ENCODE assay signal across 1 cellular context in genomic region chrX:132331000-132331399, GRCh38.
TF ChIP-seq lines count a peak whose summit lies in the region.

No MANE protein-coding gene starts in this region.

TF ChIP-seq in HepG2, 621 proteins besides CTCF, POLR2A, EP300 and RAD21 (continued from another document and continues in another):
- TF ChIP-seq, protein P1, sequence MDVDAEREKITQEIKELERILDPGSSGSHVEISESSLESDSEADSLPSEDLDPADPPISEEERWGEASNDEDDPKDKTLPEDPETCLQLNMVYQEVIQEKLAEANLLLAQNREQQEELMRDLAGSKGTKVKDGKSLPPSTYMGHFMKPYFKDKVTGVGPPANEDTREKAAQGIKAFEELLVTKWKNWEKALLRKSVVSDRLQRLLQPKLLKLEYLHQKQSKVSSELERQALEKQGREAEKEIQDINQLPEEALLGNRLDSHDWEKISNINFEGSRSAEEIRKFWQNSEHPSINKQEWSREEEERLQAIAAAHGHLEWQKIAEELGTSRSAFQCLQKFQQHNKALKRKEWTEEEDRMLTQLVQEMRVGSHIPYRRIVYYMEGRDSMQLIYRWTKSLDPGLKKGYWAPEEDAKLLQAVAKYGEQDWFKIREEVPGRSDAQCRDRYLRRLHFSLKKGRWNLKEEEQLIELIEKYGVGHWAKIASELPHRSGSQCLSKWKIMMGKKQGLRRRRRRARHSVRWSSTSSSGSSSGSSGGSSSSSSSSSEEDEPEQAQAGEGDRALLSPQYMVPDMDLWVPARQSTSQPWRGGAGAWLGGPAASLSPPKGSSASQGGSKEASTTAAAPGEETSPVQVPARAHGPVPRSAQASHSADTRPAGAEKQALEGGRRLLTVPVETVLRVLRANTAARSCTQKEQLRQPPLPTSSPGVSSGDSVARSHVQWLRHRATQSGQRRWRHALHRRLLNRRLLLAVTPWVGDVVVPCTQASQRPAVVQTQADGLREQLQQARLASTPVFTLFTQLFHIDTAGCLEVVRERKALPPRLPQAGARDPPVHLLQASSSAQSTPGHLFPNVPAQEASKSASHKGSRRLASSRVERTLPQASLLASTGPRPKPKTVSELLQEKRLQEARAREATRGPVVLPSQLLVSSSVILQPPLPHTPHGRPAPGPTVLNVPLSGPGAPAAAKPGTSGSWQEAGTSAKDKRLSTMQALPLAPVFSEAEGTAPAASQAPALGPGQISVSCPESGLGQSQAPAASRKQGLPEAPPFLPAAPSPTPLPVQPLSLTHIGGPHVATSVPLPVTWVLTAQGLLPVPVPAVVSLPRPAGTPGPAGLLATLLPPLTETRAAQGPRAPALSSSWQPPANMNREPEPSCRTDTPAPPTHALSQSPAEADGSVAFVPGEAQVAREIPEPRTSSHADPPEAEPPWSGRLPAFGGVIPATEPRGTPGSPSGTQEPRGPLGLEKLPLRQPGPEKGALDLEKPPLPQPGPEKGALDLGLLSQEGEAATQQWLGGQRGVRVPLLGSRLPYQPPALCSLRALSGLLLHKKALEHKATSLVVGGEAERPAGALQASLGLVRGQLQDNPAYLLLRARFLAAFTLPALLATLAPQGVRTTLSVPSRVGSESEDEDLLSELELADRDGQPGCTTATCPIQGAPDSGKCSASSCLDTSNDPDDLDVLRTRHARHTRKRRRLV (CRISPR knock-in tag; IDR thresholded peaks at IDR 0.05), result no peak
- no peak for TF ChIP-seq ZBTB49 (CRISPR knock-in tag; IDR thresholded peaks at IDR 0.05; ENCODE audit: borderline replicate concordance)
- peak; percentile 79 for TF ChIP-seq HHEX (CRISPR knock-in tag; IDR thresholded peaks at IDR 0.05)
- TF ChIP-seq PHF20 (CRISPR knock-in tag; IDR thresholded peaks at IDR 0.05), result no peak
- TF ChIP-seq, protein P2, sequence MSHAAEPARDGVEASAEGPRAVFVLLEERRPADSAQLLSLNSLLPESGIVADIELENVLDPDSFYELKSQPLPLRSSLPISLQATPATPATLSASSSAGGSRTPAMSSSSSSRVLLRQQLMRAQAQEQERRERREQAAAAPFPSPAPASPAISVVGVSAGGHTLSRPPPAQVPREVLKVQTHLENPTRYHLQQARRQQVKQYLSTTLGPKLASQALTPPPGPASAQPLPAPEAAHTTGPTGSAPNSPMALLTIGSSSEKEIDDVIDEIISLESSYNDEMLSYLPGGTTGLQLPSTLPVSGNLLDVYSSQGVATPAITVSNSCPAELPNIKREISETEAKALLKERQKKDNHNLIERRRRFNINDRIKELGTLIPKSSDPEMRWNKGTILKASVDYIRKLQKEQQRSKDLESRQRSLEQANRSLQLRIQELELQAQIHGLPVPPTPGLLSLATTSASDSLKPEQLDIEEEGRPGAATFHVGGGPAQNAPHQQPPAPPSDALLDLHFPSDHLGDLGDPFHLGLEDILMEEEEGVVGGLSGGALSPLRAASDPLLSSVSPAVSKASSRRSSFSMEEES (CRISPR knock-in tag; IDR thresholded peaks at IDR 0.05), result 0 out of 2 replicates have a peak, but pooled peaks have one; percentile 47
- peak; percentile 98 for TF ChIP-seq MBD4 (IDR thresholded peaks at IDR 0.05; ENCODE audit: borderline replicate concordance, low read length)
- TF ChIP-seq ZNF564 (CRISPR knock-in tag; IDR thresholded peaks at IDR 0.05), result no peak
- peak; percentile 44; the same call in 1 of the 2 replicates for TF ChIP-seq SP5 (CRISPR knock-in tag; IDR thresholded peaks at IDR 0.05; ENCODE audit: borderline replicate concordance, low read depth)
- TF ChIP-seq ZNF501 (CRISPR knock-in tag; IDR thresholded peaks at IDR 0.05), result no peak
- TF ChIP-seq JUN (CRISPR knock-in tag; IDR thresholded peaks at IDR 0.05), result 0 out of 2 replicates have a peak, but pooled peaks have one; percentile 36
- TF ChIP-seq, protein P3, sequence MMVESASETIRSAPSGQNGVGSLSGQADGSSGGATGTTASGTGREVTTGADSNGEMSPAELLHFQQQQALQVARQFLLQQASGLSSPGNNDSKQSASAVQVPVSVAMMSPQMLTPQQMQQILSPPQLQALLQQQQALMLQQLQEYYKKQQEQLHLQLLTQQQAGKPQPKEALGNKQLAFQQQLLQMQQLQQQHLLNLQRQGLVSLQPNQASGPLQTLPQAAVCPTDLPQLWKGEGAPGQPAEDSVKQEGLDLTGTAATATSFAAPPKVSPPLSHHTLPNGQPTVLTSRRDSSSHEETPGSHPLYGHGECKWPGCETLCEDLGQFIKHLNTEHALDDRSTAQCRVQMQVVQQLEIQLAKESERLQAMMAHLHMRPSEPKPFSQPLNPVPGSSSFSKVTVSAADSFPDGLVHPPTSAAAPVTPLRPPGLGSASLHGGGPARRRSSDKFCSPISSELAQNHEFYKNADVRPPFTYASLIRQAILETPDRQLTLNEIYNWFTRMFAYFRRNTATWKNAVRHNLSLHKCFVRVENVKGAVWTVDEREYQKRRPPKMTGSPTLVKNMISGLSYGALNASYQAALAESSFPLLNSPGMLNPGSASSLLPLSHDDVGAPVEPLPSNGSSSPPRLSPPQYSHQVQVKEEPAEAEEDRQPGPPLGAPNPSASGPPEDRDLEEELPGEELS (CRISPR knock-in tag; IDR thresholded peaks at IDR 0.05), result peak; percentile 93; the same call in 1 of the 2 replicates
- peak; percentile 59 for TF ChIP-seq GFI1 (CRISPR knock-in tag; IDR thresholded peaks at IDR 0.05; ENCODE audit: borderline replicate concordance)
- TF ChIP-seq RXRB (CRISPR knock-in tag; IDR thresholded peaks at IDR 0.05; ENCODE audit: borderline replicate concordance), result peak; percentile 84
- peak; percentile 54; the same call in 1 of the 2 replicates for TF ChIP-seq PHF21A (CRISPR knock-in tag; IDR thresholded peaks at IDR 0.05)
- 0 out of 2 replicates have a peak, but pooled peaks have one; percentile 42 for TF ChIP-seq KLF6 (CRISPR knock-in tag; IDR thresholded peaks at IDR 0.05)
- no peak for TF ChIP-seq STAT6 (CRISPR knock-in tag; IDR thresholded peaks at IDR 0.05; ENCODE audit: borderline replicate concordance)
- peak; percentile 77; the same call in 1 of the 2 replicates for TF ChIP-seq MEF2D (CRISPR knock-in tag; IDR thresholded peaks at IDR 0.05)
- TF ChIP-seq SAP130 (CRISPR knock-in tag; IDR thresholded peaks at IDR 0.05; ENCODE audit: low read depth), result peak; percentile 55
- TF ChIP-seq ZNF441 (CRISPR knock-in tag; IDR thresholded peaks at IDR 0.05; ENCODE audit: borderline replicate concordance), result no peak
- TF ChIP-seq, protein P4, sequence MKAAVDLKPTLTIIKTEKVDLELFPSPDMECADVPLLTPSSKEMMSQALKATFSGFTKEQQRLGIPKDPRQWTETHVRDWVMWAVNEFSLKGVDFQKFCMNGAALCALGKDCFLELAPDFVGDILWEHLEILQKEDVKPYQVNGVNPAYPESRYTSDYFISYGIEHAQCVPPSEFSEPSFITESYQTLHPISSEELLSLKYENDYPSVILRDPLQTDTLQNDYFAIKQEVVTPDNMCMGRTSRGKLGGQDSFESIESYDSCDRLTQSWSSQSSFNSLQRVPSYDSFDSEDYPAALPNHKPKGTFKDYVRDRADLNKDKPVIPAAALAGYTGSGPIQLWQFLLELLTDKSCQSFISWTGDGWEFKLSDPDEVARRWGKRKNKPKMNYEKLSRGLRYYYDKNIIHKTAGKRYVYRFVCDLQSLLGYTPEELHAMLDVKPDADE (CRISPR knock-in tag; IDR thresholded peaks at IDR 0.05), result no peak
- no peak for TF ChIP-seq HINFP (CRISPR knock-in tag; IDR thresholded peaks at IDR 0.05; ENCODE audit: low read depth)
- peak; percentile 95 to 96 for TF ChIP-seq NR2F1 (CRISPR knock-in tag; IDR thresholded peaks at IDR 0.05)
- TF ChIP-seq, protein P5, sequence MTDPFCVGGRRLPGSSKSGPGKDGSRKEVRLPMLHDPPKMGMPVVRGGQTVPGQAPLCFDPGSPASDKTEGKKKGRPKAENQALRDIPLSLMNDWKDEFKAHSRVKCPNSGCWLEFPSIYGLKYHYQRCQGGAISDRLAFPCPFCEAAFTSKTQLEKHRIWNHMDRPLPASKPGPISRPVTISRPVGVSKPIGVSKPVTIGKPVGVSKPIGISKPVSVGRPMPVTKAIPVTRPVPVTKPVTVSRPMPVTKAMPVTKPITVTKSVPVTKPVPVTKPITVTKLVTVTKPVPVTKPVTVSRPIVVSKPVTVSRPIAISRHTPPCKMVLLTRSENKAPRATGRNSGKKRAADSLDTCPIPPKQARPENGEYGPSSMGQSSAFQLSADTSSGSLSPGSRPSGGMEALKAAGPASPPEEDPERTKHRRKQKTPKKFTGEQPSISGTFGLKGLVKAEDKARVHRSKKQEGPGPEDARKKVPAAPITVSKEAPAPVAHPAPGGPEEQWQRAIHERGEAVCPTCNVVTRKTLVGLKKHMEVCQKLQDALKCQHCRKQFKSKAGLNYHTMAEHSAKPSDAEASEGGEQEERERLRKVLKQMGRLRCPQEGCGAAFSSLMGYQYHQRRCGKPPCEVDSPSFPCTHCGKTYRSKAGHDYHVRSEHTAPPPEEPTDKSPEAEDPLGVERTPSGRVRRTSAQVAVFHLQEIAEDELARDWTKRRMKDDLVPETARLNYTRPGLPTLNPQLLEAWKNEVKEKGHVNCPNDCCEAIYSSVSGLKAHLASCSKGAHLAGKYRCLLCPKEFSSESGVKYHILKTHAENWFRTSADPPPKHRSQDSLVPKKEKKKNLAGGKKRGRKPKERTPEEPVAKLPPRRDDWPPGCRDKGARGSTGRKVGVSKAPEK (CRISPR knock-in tag; IDR thresholded peaks at IDR 0.05; ENCODE audit: borderline replicate concordance), result no peak
- 0 out of 2 replicates have a peak, but pooled peaks have one; percentile 44 for TF ChIP-seq MEIS2 (CRISPR knock-in tag; IDR thresholded peaks at IDR 0.05)
- TF ChIP-seq, protein P6, sequence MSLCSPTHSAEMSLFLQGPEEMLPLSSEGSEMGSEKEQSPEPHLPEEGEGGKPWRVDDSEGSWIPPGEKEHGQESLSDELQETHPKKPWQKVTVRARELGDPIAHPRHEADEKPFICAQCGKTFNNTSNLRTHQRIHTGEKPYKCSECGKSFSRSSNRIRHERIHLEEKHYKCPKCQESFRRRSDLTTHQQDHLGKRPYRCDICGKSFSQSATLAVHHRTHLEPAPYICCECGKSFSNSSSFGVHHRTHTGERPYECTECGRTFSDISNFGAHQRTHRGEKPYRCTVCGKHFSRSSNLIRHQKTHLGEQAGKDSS (CRISPR knock-in tag; IDR thresholded peaks at IDR 0.05; ENCODE audit: borderline replicate concordance, low read depth), result 0 out of 2 replicates have a peak, but pooled peaks have one; percentile 36
- TF ChIP-seq, protein P7, sequence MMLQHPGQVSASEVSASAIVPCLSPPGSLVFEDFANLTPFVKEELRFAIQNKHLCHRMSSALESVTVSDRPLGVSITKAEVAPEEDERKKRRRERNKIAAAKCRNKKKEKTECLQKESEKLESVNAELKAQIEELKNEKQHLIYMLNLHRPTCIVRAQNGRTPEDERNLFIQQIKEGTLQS (CRISPR knock-in tag; IDR thresholded peaks at IDR 0.05), result peak; percentile 40; the same call in 1 of the 2 replicates
- peak; percentile 37; the same call in 1 of the 2 replicates for TF ChIP-seq ZNF7 (CRISPR knock-in tag; IDR thresholded peaks at IDR 0.05)
- TF ChIP-seq NR2F2 (IDR thresholded peaks at IDR 0.05; ENCODE audit: borderline replicate concordance, low read depth), result peak; percentile 99
- TF ChIP-seq ZNF331 (CRISPR knock-in tag; IDR thresholded peaks at IDR 0.05), result 0 out of 2 replicates have a peak, but pooled peaks have one; percentile 15
- no peak for TF ChIP-seq ZNF292 (CRISPR knock-in tag; IDR thresholded peaks at IDR 0.05; ENCODE audit: borderline replicate concordance, low read depth)
- peak; percentile 97 for TF ChIP-seq SOX13 (IDR thresholded peaks at IDR 0.05)
- peak in 1 of 2 experiments; percentile 98; a peak in 2 of 4 replicates for TF ChIP-seq SOX13 (CRISPR knock-in tag; conservative IDR thresholded peaks at IDR 0.05 in 1 of 2, IDR thresholded peaks at IDR 0.05 in 1 of 2)
- 0 out of 2 replicates have a peak, but pooled peaks have one; percentile 17 for TF ChIP-seq ARNT2 (CRISPR knock-in tag; IDR thresholded peaks at IDR 0.05; ENCODE audit: low read depth)
- TF ChIP-seq TBX2 (CRISPR knock-in tag; IDR thresholded peaks at IDR 0.05; ENCODE audit: borderline replicate concordance), result peak; percentile 53; the same call in 1 of the 2 replicates
- TF ChIP-seq SOX6 (IDR thresholded peaks at IDR 0.05), result no peak
- peak; percentile 98 for TF ChIP-seq SOX6 (CRISPR knock-in tag; IDR thresholded peaks at IDR 0.05)
- peak; percentile 50 for TF ChIP-seq THAP11 (CRISPR knock-in tag; IDR thresholded peaks at IDR 0.05)
